16 cellular contexts compared by ENCODE assay signal in genomic region chr5:132408965-132409364, GRCh38. TPM values are rescaled to one million over a fixed set of nuclear protein-coding genes. Genes with fewer than 3 reads are reported as not detected.
DNase-seq lines count a peak whose midpoint lies in the region; ATAC-seq and TF ChIP-seq lines count a peak whose summit lies in the region.
"Had no signal": no experiment of that assay in that cellular context is flagged by ENCODE, and none has a peak within 500 bp of the region (broad histone marks: within the 10 kb centered on the region; RNA-seq: fewer than 3 reads in every experiment).

No MANE protein-coding gene starts in this region.

- no peaks in the 10 kb centered on the region for H3K9me2 ChIP-seq in OCI-LY7 (ENCODE audit: insufficient read depth, low read length)

- no peaks in the 10 kb centered on the region for H3K9me3 Mint-ChIP-seq in CD8-positive, alpha-beta memory T cell
- no peaks in the 10 kb centered on the region for H3K9me3 Mint-ChIP-seq in effector memory CD8-positive, alpha-beta T cell
- no peaks in the 10 kb centered on the region for H3K9me3 Mint-ChIP-seq in HFFc6

- DNase-seq in CD8-positive, alpha-beta memory T cell, result no peak
- DNase-seq in OCI-LY7 (ENCODE audit: low spot score) (no peak), psoas muscle (no peak), occipital lobe (lab: John Stamatoyannopoulos, UW) (no peak), NCI-H128 (lab: John Stamatoyannopoulos, UW; ENCODE audit: unreplicated experiment) (no peak), HFFc6 (no peak)
- DNase-seq in effector memory CD8-positive, alpha-beta T cell, result no peak
- DNase-seq: activated CD4-positive, alpha-beta T cell treated with anti-CD3 and anti-CD28 coated beads for 1 hour; anterior cingulate cortex; DMS 273 treated with DMSO at 0.1 percent for 48 hours; NCI-H510A; SIG-M5; stimulated activated CD4-positive, alpha-beta T cell treated with anti-CD3 and anti-CD28 coated beads, Interleukin-4, amount 100 ng/mL, for 1 hour; trophoblast cell had no signal

- CTCF ChIA-PET in CD8-positive, alpha-beta memory T cell (lab: Charles Lee), result interaction anchor here (2.5 to 4.3 kb wide), 4 partner anchors 71 to 91 kb away, joined by 11 to 65 read pairs (median 17); partner anchors contain the start of gene IRF1
- CTCF ChIA-PET in OCI-LY7 (lab: Charles Lee; ENCODE audit: unreplicated experiment), result no interaction called here

- intact Hi-C loops in OCI-LY7 (cut with micrococcal nuclease; ENCODE audit: unreplicated experiment) (no loop called here), psoas muscle (cut with DNase I) (no loop called here)

- peaks cover 0 to 27% (median 3%) of the 10 kb centered on the region in 3 donors for H3K36me3 Mint-ChIP-seq in CD8-positive, alpha-beta memory T cell
- H3K36me3 Mint-ChIP-seq in effector memory CD8-positive, alpha-beta T cell (ENCODE audit: insufficient read depth), result peaks cover 26% of the 10 kb centered on the region
- H3K36me3 Mint-ChIP-seq in HFFc6 (ENCODE audit: low read depth), result 0 out of 2 replicates have a peak, but pooled peaks cover 8% of the 10 kb centered on the region

- peak overlapping the region; percentile 93 for H3K27ac ChIP-seq in CD8-positive, alpha-beta memory T cell (ENCODE audit: low read depth, low read length)
- no peak overlapping the region for H3K27ac ChIP-seq in OCI-LY7 (ENCODE audit: low read depth, low read length, poor library complexity, severe bottlenecking)
- H3K27ac ChIP-seq in psoas muscle, result peak overlapping the region; percentile 96

- no peak for ATAC-seq in effector memory CD8-positive, alpha-beta T cell (replicated peaks)
- ATAC-seq in psoas muscle (no peak), HG03108 (IDR thresholded peaks at IDR 0.05; ENCODE audit: unreplicated experiment) (no peak)

- peak overlapping the region; percentile 82 for H3K4me3 ChIP-seq in CD8-positive, alpha-beta memory T cell (ENCODE audit: low read length)
- no peak overlapping the region for H3K4me3 ChIP-seq in OCI-LY7 (ENCODE audit: low read depth, low read length, poor library complexity, severe bottlenecking)
- H3K4me3 ChIP-seq in psoas muscle, result no peak overlapping the region

- H3K4me2 ChIP-seq in OCI-LY7 (ENCODE audit: low read length), result peak overlapping the region; percentile 86

- peaks cover 64 to 88% (median 73%) of the 10 kb centered on the region in 3 donors for H3K4me1 Mint-ChIP-seq in CD8-positive, alpha-beta memory T cell
- H3K4me1 Mint-ChIP-seq in effector memory CD8-positive, alpha-beta T cell (ENCODE audit: low read depth in 2 of 2), result peaks cover 51 to 76% of the 10 kb centered on the region in 2 donors
- H3K4me1 Mint-ChIP-seq in HFFc6 (ENCODE audit: low read depth), result peaks cover 43% of the 10 kb centered on the region

- peaks cover 11% of the 10 kb centered on the region; the same call in 1 of the 2 replicates for H3K79me2 ChIP-seq in OCI-LY7 (ENCODE audit: insufficient read depth, low read depth, low read length)

- H3K27ac Mint-ChIP-seq in CD8-positive, alpha-beta memory T cell, result peak overlapping the region; percentile 86 to 99 (median 94)
- H3K27ac Mint-ChIP-seq in effector memory CD8-positive, alpha-beta T cell, result peak overlapping the region; percentile 95 to 96
- no peak overlapping the region; the same call in 1 of the 2 replicates for H3K27ac Mint-ChIP-seq in HFFc6

- no peaks in the 10 kb centered on the region for H3K27me3 ChIP-seq in CD8-positive, alpha-beta memory T cell (ENCODE audit: insufficient read depth, low read length, poor library complexity, severe bottlenecking)
- no peaks in the 10 kb centered on the region for H3K27me3 ChIP-seq in psoas muscle (ENCODE audit: insufficient read depth in 3 of 3, low read length in 2 of 3)
- H3K27me3 ChIP-seq: neutrophil had no signal

- no peak overlapping the region for H2AFZ ChIP-seq in OCI-LY7 (ENCODE audit: low read length)

- H3K9me3 ChIP-seq in CD8-positive, alpha-beta memory T cell (ENCODE audit: low read length), result no peaks in the 10 kb centered on the region
- peaks cover 9% of the 10 kb centered on the region; the same call in 1 of the 2 replicates for H3K9me3 ChIP-seq in OCI-LY7 (ENCODE audit: low read length)
- H3K9me3 ChIP-seq in psoas muscle, result no peaks in the 10 kb centered on the region
- H3K9me3 ChIP-seq: neutrophil had no signal

- H3K4me3 Mint-ChIP-seq in CD8-positive, alpha-beta memory T cell, result peak overlapping the region; percentile 89 to 98 (median 95)
- H3K4me3 Mint-ChIP-seq in effector memory CD8-positive, alpha-beta T cell, result peak overlapping the region; percentile 87 to 91
- no peak overlapping the region for H3K4me3 Mint-ChIP-seq in HFFc6

- H3K36me3 ChIP-seq in CD8-positive, alpha-beta memory T cell (ENCODE audit: insufficient read depth, low read length), result no peaks in the 10 kb centered on the region
- no peaks in the 10 kb centered on the region for H3K36me3 ChIP-seq in OCI-LY7 (ENCODE audit: insufficient read depth, low read length)
- H3K36me3 ChIP-seq in psoas muscle (ENCODE audit: insufficient read depth in 1 of 2, low read depth in 1 of 2), result no peaks in the 10 kb centered on the region
- H3K36me3 ChIP-seq: neutrophil had no signal

- H4K20me1 ChIP-seq in OCI-LY7 (ENCODE audit: insufficient read depth, low read length), result no peaks in the 10 kb centered on the region

- POLR2A ChIA-PET in CD8-positive, alpha-beta memory T cell (lab: Charles Lee), result interaction anchor here (0.5 to 5.5 kb wide), 6 partner anchors 11 to 148 kb away, joined by 3 to 77 read pairs (median 3); partner anchors contain the start of genes IRF1 and RAD50
- POLR2A ChIA-PET in OCI-LY7 (lab: Charles Lee), result interaction anchor here (1.0 kb wide), 2 partner anchors 79 to 87 kb away, joined by 3 to 6 read pairs; no protein-coding TSS in a partner anchor

- BruUV-seq in OCI-LY7 (replicated peaks; lab: Mats Ljungman, UMichigan), result no TSS peak

- peaks cover 70% of the 10 kb centered on the region for H3K4me1 ChIP-seq in CD8-positive, alpha-beta memory T cell (ENCODE audit: insufficient read depth, low read length)
- H3K4me1 ChIP-seq in OCI-LY7 (ENCODE audit: insufficient read depth, low read length, poor library complexity, severe bottlenecking) (peaks cover 47% of the 10 kb centered on the region), psoas muscle (peaks cover 36% of the 10 kb centered on the region)

- TF ChIP-seq CTCF in OCI-LY7 (conservative IDR thresholded peaks at IDR 0.05; ENCODE audit: low read length), result no peak
- TF ChIP-seq CTCF in psoas muscle (IDR thresholded peaks at IDR 0.05), result no peak
- no peak for TF ChIP-seq CTCF in HFFc6 (IDR thresholded peaks at IDR 0.05)

- WGBS in psoas muscle, 3 donors, result 46 to 64% (median 55%) methylated on average over 2 of the region's 2 CpGs

- no peaks in the 10 kb centered on the region for H3K27me3 Mint-ChIP-seq in CD8-positive, alpha-beta memory T cell
- no peaks in the 10 kb centered on the region for H3K27me3 Mint-ChIP-seq in effector memory CD8-positive, alpha-beta T cell
- peaks cover 2% of the 10 kb centered on the region for H3K27me3 Mint-ChIP-seq in HFFc6 (ENCODE audit: insufficient read depth)

RNA-seq across cellular contexts. Expression of gene SLC22A5, which starts 39.5 kb away (rescaled TPM):
- total RNA-seq in CD8-positive, alpha-beta memory T cell, result 1 to 10 TPM; 5.2 to 5.9 TPM
- polyA plus RNA-seq in CD8-positive, alpha-beta memory T cell, result 2.5 TPM
- 0.88 TPM in 1 of 2 replicates, not detected in the other for total RNA-seq in OCI-LY7 (2014; rRNA removed; shearing (Covaris generic))
- 0.18 and 0.36 TPM in 2 replicates for total RNA-seq in OCI-LY7 (2022)
- 100 to 1,000 TPM in 1 of 4 donors, 10 to 100 TPM in 3; 26.6 to 145 (median 74.7) TPM for total RNA-seq in psoas muscle
- polyA plus RNA-seq in psoas muscle, result 10 to 100 TPM; 37.7 to 93.7 (median 60.6) TPM
- 10.5 TPM for total RNA-seq in occipital lobe
- 1 to 10 TPM; 3.8 to 5.6 (median 4.9) TPM for total RNA-seq in HFFc6 (2021; fragmentation: NEBNext Ultra II Directional; extraction: Animal tissue kit (Norgen Biotek cat#: 25700))
